Comparison of ENCODE assay signal across 8 cellular contexts in genomic region chr1:182839209-182840065, GRCh38. TPM values are rescaled to one million over a fixed set of nuclear protein-coding genes. Genes with fewer than 3 reads are reported as not detected.
DNase-seq lines count a peak whose midpoint lies in the region; ATAC-seq, FAIRE-seq and TF ChIP-seq lines count a peak whose summit lies in the region.

Gene DHX9 (plus strand): TSS chr1:182839347. CDS start chr1:182842567, 3,220 bp downstream.

- H3K4me1 ChIP-seq in adrenal gland (replicated peaks in 1 of 2) (peaks cover 12 to 36% of the 10 kb centered on the region in 2 donors), heart right ventricle (peaks cover 5 to 54% (median 34%) of the 10 kb centered on the region in 9 donors), upper lobe of right lung (peaks cover 37% of the 10 kb centered on the region)

- TF ChIP-seq POLR2A in GM12892 (IDR thresholded peaks at IDR 0.05; ENCODE audit: low read depth, low read length) (peak; percentile 98), adrenal gland (IDR thresholded peaks at IDR 0.05) (peak; percentile 85 to 87)

- peaks cover 0 to 7% of the 10 kb centered on the region in 2 donors for H3K36me3 ChIP-seq in adrenal gland (replicated peaks in 1 of 2)
- H3K36me3 ChIP-seq in heart right ventricle: peaks cover 0 to 23% (median 3%) of the 10 kb centered on the region in 9 donors
- peaks cover 19% of the 10 kb centered on the region for H3K36me3 ChIP-seq in upper lobe of right lung

- H3K4me3 ChIP-seq in adrenal gland (peak within 1 kb of the TSS; percentile 53 to 96 (median 78)), heart right ventricle (peak within 1 kb of the TSS; percentile 60 to 93 (median 76)), upper lobe of right lung (peak within 1 kb of the TSS; percentile 67)

- peaks cover 22% of the 10 kb centered on the region for H3K36me3 Mint-ChIP-seq in T-cell

- POLR2A ChIA-PET in T-cell (lab: Charles Lee): no interaction called here

- TF ChIP-seq CTCF in adrenal gland (IDR thresholded peaks at IDR 0.05) (peak in 4 of 6 experiments; percentile 23 to 43 (median 32)), heart right ventricle (IDR thresholded peaks at IDR 0.05) (peak in 4 of 9 donors; percentile 15 to 43 (median 37)), upper lobe of right lung (IDR thresholded peaks at IDR 0.05) (peak; percentile 31)

- H3K9me3 ChIP-seq in adrenal gland (replicated peaks in 1 of 3) (no peaks in the 10 kb centered on the region), heart right ventricle (no peaks in the 10 kb centered on the region), upper lobe of right lung (no peaks in the 10 kb centered on the region)

- 0 to 1% (median 1%) methylated on average over 26 to 92 of the region's 92 CpGs for WGBS in adrenal gland, 4 donors
- 0% methylated on average over 89 to 92 of the region's 92 CpGs for WGBS in heart right ventricle, 2 donors

- H3K27ac Mint-ChIP-seq in T-cell: peak within 1 kb of the TSS; percentile 96 to 97

- intact Hi-C loops in adrenal gland (cut with DNase I): no loop called here
- intact Hi-C loops in heart right ventricle (cut with DNase I): loop anchor here in 1 of 10 donors (2.0 to 5.0 kb wide), 2 partner anchors 51 to 237 kb away; partner anchors contain the start of genes NPL and RGS16
- intact Hi-C loops in posterior vena cava (cut with DNase I): no loop called here
- intact Hi-C loops in upper lobe of right lung (cut with DNase I): no loop called here

- ATAC-seq in HG02852 (IDR thresholded peaks at IDR 0.05; ENCODE audit: unreplicated experiment) (peak; percentile 72), T-cell (replicated peaks in 1 of 4) (peak; percentile 85 to 89 (median 88)), heart right ventricle (peak; percentile 92 to 97 (median 94)), upper lobe of right lung (peak; percentile 96)

- peak within 1 kb of the TSS; percentile 93 to 97 (median 96) for H3K4me3 Mint-ChIP-seq in T-cell

- no peaks in the 10 kb centered on the region for H3K9me3 Mint-ChIP-seq in T-cell

- peaks cover 0 to 2% of the 10 kb centered on the region in 2 donors for H3K27me3 Mint-ChIP-seq in T-cell

- H3K4me1 Mint-ChIP-seq in T-cell: peaks cover 46 to 53% (median 51%) of the 10 kb centered on the region in 3 donors

- peak; percentile 88 for DNase-seq in GM12892 (ENCODE audit: insufficient read length)
- DNase-seq in NCI-H1436 treated with DMSO at 0.1 percent for 48 hours (lab: John Stamatoyannopoulos, UW): peak; percentile 61
- DNase-seq in T-cell: peak; percentile 89 to 98 (median 94)
- DNase-seq in adrenal gland: peak; percentile 91 to 97 (median 94)
- DNase-seq in heart right ventricle: peak; percentile 94 to 96
- DNase-seq in posterior vena cava (ENCODE audit: low spot score): peak; percentile 98
- peak; percentile 96 for DNase-seq in upper lobe of right lung

- H3K27me3 ChIP-seq in adrenal gland (no peaks in the 10 kb centered on the region), heart right ventricle (no peaks in the 10 kb centered on the region), upper lobe of right lung (no peaks in the 10 kb centered on the region)

- CTCF ChIA-PET in T-cell (lab: Charles Lee): interaction anchor here (0.5 to 0.7 kb wide), 3 partner anchors 11 to 810 kb away, joined by 4 to 7 read pairs (median 4); no protein-coding TSS in a partner anchor

- peak; percentile 100 for FAIRE-seq in GM12892 (lab: Jason Lieb, UNC)

- peak within 1 kb of the TSS; percentile 73 to 99 (median 87) for H3K27ac ChIP-seq in adrenal gland
- peak within 1 kb of the TSS; percentile 70 to 94 (median 92) for H3K27ac ChIP-seq in heart right ventricle
- peak within 1 kb of the TSS; percentile 87 for H3K27ac ChIP-seq in upper lobe of right lung

RNA-seq across cellular contexts. Expression of gene DHX9, which starts in this region (rescaled TPM):
- polyA plus RNA-seq in GM12892 (2012; ENCODE audit: missing spikeins): 115 TPM
- 100 to 1,000 TPM; 180 to 264 (median 193) TPM for total RNA-seq in T-cell
- 100 to 1,000 TPM in 4 of 8 donors, 10 to 100 TPM in 4; 59.3 to 147 (median 89.8) TPM for total RNA-seq in adrenal gland
- 100 to 1,000 TPM in 1 of 3 donors, 10 to 100 TPM in 2; 50.9 to 130 (median 52.6) TPM for polyA plus RNA-seq in adrenal gland
- total RNA-seq in heart right ventricle: 10 to 100 TPM; 48.0 to 69.4 (median 55.2) TPM
- 10 to 100 TPM; 19.5 to 62.9 TPM for polyA plus RNA-seq in heart right ventricle
- total RNA-seq in posterior vena cava: 100 to 1,000 TPM in 1 of 2 donors, 10 to 100 TPM in 1; 95.6 to 106 TPM
- total RNA-seq in upper lobe of right lung: 126 TPM

Comparison
In these comparisons a context has a peak if more than half of its experiments do, and no peak if none do; other contexts are left out.
1. Peak in every context shown above with its lines: DNase-seq, ATAC-seq, H3K4me3 ChIP-seq and H3K27ac ChIP-seq.